Comparison of ENCODE assay signal across 11 cellular contexts in genomic region chr2:1605102-1605501, GRCh38.
A peak's percentile ranks its signal among the peaks of the same experiment; 100 is the strongest.
DNase-seq lines count a peak whose midpoint lies in the region; ATAC-seq, FAIRE-seq and TF ChIP-seq lines count a peak whose summit lies in the region.
"Had no signal": no experiment of that assay in that cellular context is flagged by ENCODE, and none has a peak within 500 bp of the region (broad histone marks: within the 10 kb centered on the region; RNA-seq: fewer than 3 reads in every experiment).

No MANE protein-coding gene starts in this region.

- H3K27ac ChIP-seq in AG04450 (ENCODE audit: low read depth, low read length) = peak overlapping the region; percentile 31
- peak overlapping the region; percentile 80 for H3K27ac ChIP-seq in endothelial cell of umbilical vein (ENCODE audit: insufficient read depth, low read depth, low read length)
- H3K27ac ChIP-seq: prostate gland had no signal

- no peaks in the 10 kb centered on the region; the same call in 1 of the 2 replicates for H3K9me3 ChIP-seq in AG04450 (ENCODE audit: control insufficient read depth, insufficient read depth, low read length)
- H3K9me3 ChIP-seq in endothelial cell of umbilical vein (replicated peaks; ENCODE audit: control insufficient read depth, insufficient read depth, low read length) = no peaks in the 10 kb centered on the region
- H3K9me3 ChIP-seq: prostate gland had no signal

- H3K4me3 ChIP-seq in AG04450 (ENCODE audit: low read depth, low read length) (no peak overlapping the region), endothelial cell of umbilical vein (replicated peaks in 1 of 3; ENCODE audit: insufficient read depth in 1 of 3, low read depth in 1 of 3, low read length in 3 of 3) (no peak overlapping the region)
- H3K4me3 ChIP-seq: prostate gland had no signal

- no peaks in the 10 kb centered on the region for H3K27me3 ChIP-seq in AG04450 (ENCODE audit: control insufficient read depth, insufficient read depth, low read length)
- peaks cover 0 to 2% of the 10 kb centered on the region in 2 experiments for H3K27me3 ChIP-seq in endothelial cell of umbilical vein (ENCODE audit: control insufficient read depth in 2 of 2, insufficient read depth in 2 of 2, low read length in 2 of 2)

- H2AFZ ChIP-seq in endothelial cell of umbilical vein (ENCODE audit: low read depth, low read length) = peak overlapping the region; percentile 20

- no peaks in the 10 kb centered on the region for H4K20me1 ChIP-seq in endothelial cell of umbilical vein (replicated peaks; ENCODE audit: control insufficient read depth, extremely low read depth, insufficient read depth, low read length)

- H3K4me2 ChIP-seq in endothelial cell of umbilical vein (ENCODE audit: insufficient read depth, low read length) = peak overlapping the region; percentile 33

- no TSS peak for BruUV-seq in endothelial cell of umbilical vein (replicated peaks; lab: Mats Ljungman, UMichigan)

- no peak for ATAC-seq in HG03354 (IDR thresholded peaks at IDR 0.05; ENCODE audit: poor library complexity, severe bottlenecking, unreplicated experiment)

- CTCF ChIA-PET in AG04450 (lab: Charles Lee) = interaction anchor here (1.0 kb wide), 1 partner anchor 8 kb away, joined by 3 read pairs; no protein-coding TSS in a partner anchor
- CTCF ChIA-PET in endothelial cell of umbilical vein (lab: Charles Lee) = interaction anchor here (0.6 to 2.5 kb wide), 9 partner anchors 11 to 212 kb away, joined by 3 to 17 read pairs (median 5); no protein-coding TSS in a partner anchor

- peak; percentile 85 for FAIRE-seq in endothelial cell of umbilical vein (lab: Jason Lieb, UNC)
- FAIRE-seq in HTR-8/SVneo (lab: Jason Lieb, UNC) = no peak

- H3K9me1 ChIP-seq in endothelial cell of umbilical vein (replicated peaks; ENCODE audit: control insufficient read depth, extremely low read depth, insufficient read depth, low read length) = no peaks in the 10 kb centered on the region

- POLR2A ChIA-PET in AG04450 (lab: Yijun Ruan, JAX) = no interaction called here
- POLR2A ChIA-PET in endothelial cell of umbilical vein (lab: Charles Lee) = interaction anchor here (0.8 kb wide), 1 partner anchor 20 kb away, joined by 3 read pairs; no protein-coding TSS in a partner anchor

- intact Hi-C loops in endothelial cell of umbilical vein (cut with micrococcal nuclease) = loop anchor here (1.0 kb wide), 3 partner anchors 13 to 138 kb away; no protein-coding TSS in a partner anchor

- DNase-seq in AG04450 (ENCODE audit: low read depth, low spot score) (no peak), M059J (ENCODE audit: low read depth) (peak; percentile 37), endothelial cell of umbilical vein (ENCODE audit: low read depth, low spot score) (peak; percentile 54), medulla oblongata (ENCODE audit: extremely low spot score) (peak; percentile 12), AG08396 (ENCODE audit: low spot score) (no peak), HTR-8/SVneo (ENCODE audit: insufficient read length, low spot score) (no peak), AML-193 (lab: John Stamatoyannopoulos, UW) (no peak)
- DNase-seq: activated CD8-positive, alpha-beta memory T cell treated with anti-CD3 and anti-CD28 coated beads for 24 hours; hippocampal formation had no signal

- dilution Hi-C loops in endothelial cell of umbilical vein (cut with MboI; ENCODE audit: extremely low pct_ligation_motif_present, low sequenced_read_pairs) = no loop called here

- H3K36me3 ChIP-seq in endothelial cell of umbilical vein (ENCODE audit: control insufficient read depth in 2 of 2, extremely low read depth in 1 of 2, insufficient read depth in 2 of 2, low read length in 2 of 2) = no peaks in the 10 kb centered on the region
- H3K36me3 ChIP-seq: prostate gland had no signal

- TF ChIP-seq POLR2A in endothelial cell of umbilical vein (IDR thresholded peaks at IDR 0.05; ENCODE audit: low read depth, low read length) = no peak

- H3K9ac ChIP-seq in endothelial cell of umbilical vein (replicated peaks; ENCODE audit: extremely low read depth, insufficient read depth, low read length) = peak overlapping the region; percentile 67

- TF ChIP-seq CTCF in AG04450 (IDR thresholded peaks at IDR 0.05; ENCODE audit: low read depth, low read length) = no peak
- no peak for TF ChIP-seq CTCF in endothelial cell of umbilical vein (IDR thresholded peaks at IDR 0.05; ENCODE audit: extremely low read depth in 1 of 2, insufficient read depth in 1 of 2, low read depth in 1 of 2, low read length in 2 of 2)

- no peaks in the 10 kb centered on the region for H3K79me2 ChIP-seq in endothelial cell of umbilical vein (ENCODE audit: control insufficient read depth, insufficient read depth, low read length)

- H3K4me1 ChIP-seq in endothelial cell of umbilical vein (ENCODE audit: control insufficient read depth, extremely low read depth, insufficient read depth, low read length) = peaks cover 29% of the 10 kb centered on the region
- H3K4me1 ChIP-seq: prostate gland had no signal

TF ChIP-seq in endothelial cell of umbilical vein, 7 proteins besides CTCF, POLR2A, EP300 and RAD21:
- TF ChIP-seq JUN (IDR thresholded peaks at IDR 0.05; ENCODE audit: borderline replicate concordance, insufficient read depth, insufficient read length, low read depth) (peak; percentile 42), GATA2 (IDR thresholded peaks at IDR 0.05; ENCODE audit: insufficient read depth, insufficient read length, low read depth, low read length) (peak; percentile 15), FOS (IDR thresholded peaks at IDR 0.05; ENCODE audit: borderline replicate concordance, insufficient read depth, low read length) (no peak), MAX (IDR thresholded peaks at IDR 0.05; ENCODE audit: insufficient read depth, insufficient read length) (no peak), MYC (IDR thresholded peaks at IDR 0.05; ENCODE audit: low read depth, low read length) (no peak)
TF ChIP-seq in endothelial cell of umbilical vein: peak in this region for 2.

Comparison
In these comparisons a context has a peak if more than half of its experiments do, and no peak if none do; other contexts are left out.
1. DNase-seq: peak in M059J (single experiment), endothelial cell of umbilical vein (single experiment) and medulla oblongata (single experiment); none in AG04450 (single experiment), AG08396 (single experiment), HTR-8/SVneo (single experiment) and AML-193 (0 of 2).